12 cellular contexts compared by ENCODE assay signal in genomic region chr4:138348055-138348454, GRCh38.
A peak's percentile ranks its signal among the peaks of the same experiment; 100 is the strongest.
DNase-seq lines count a peak whose midpoint lies in the region; ATAC-seq and TF ChIP-seq lines count a peak whose summit lies in the region.
"Had no signal": no experiment of that assay in that cellular context is flagged by ENCODE, and none has a peak within 500 bp of the region (broad histone marks: within the 10 kb centered on the region; RNA-seq: fewer than 3 reads in every experiment).

No MANE protein-coding gene starts in this region.

- H3K4me3 ChIP-seq in HCT116 (replicated peaks in 1 of 2; ENCODE audit: low read depth in 1 of 2, low read length in 2 of 2): no peak overlapping the region
- no peak overlapping the region for H3K4me3 ChIP-seq in ascending aorta

- TF ChIP-seq POLR2A in GM18505 (IDR thresholded peaks at IDR 0.05; ENCODE audit: borderline replicate concordance, extremely low read depth, insufficient read depth, insufficient read length): no peak
- no peak for TF ChIP-seq POLR2A in HCT116 (IDR thresholded peaks at IDR 0.05; ENCODE audit: borderline replicate concordance, extremely low read depth, insufficient read depth, insufficient read length)

- no peaks in the 10 kb centered on the region for H3K9me3 ChIP-seq in HCT116 (ENCODE audit: control insufficient read depth in 1 of 2, insufficient read depth in 1 of 2, low read depth in 1 of 2, low read length in 2 of 2)
- H3K9me3 ChIP-seq in ascending aorta: no peaks in the 10 kb centered on the region

- H3K27ac ChIP-seq in HCT116 (ENCODE audit: low read depth, low read length): peak overlapping the region; percentile 36
- H3K27ac ChIP-seq in foreskin keratinocyte: peak overlapping the region; percentile 30
- no peak overlapping the region for H3K27ac ChIP-seq in ascending aorta
- H3K27ac ChIP-seq: KMS-11 had no signal

- no peak overlapping the region for H3K9ac ChIP-seq in HCT116 (ENCODE audit: low read length)
- H3K9ac ChIP-seq: KMS-11 had no signal

- ATAC-seq in GM18505 (IDR thresholded peaks at IDR 0.05; ENCODE audit: unreplicated experiment): peak; percentile 57
- peak; percentile 80 for ATAC-seq in HCT116
- peak; percentile 95 for ATAC-seq in foreskin keratinocyte
- ATAC-seq in HG02884 (IDR thresholded peaks at IDR 0.05; ENCODE audit: unreplicated experiment): no peak
- ATAC-seq in GM18867 (IDR thresholded peaks at IDR 0.05; ENCODE audit: unreplicated experiment): no peak

- no peaks in the 10 kb centered on the region for H4K20me1 ChIP-seq in HCT116 (ENCODE audit: insufficient read depth)

- peaks cover 3% of the 10 kb centered on the region; the same call in 1 of the 2 replicates for H3K9me2 ChIP-seq in HCT116 (ENCODE audit: insufficient read depth)

- CTCF ChIA-PET in HCT116 (lab: Charles Lee): no interaction called here

- H3K36me3 ChIP-seq in HCT116 (ENCODE audit: control insufficient read depth in 1 of 2, insufficient read depth in 2 of 2, low read length in 2 of 2) (no peaks in the 10 kb centered on the region), ascending aorta (no peaks in the 10 kb centered on the region)

- H3K27me3 ChIP-seq in HCT116 (ENCODE audit: insufficient read depth, low read length): no peaks in the 10 kb centered on the region
- no peaks in the 10 kb centered on the region for H3K27me3 ChIP-seq in foreskin keratinocyte
- no peaks in the 10 kb centered on the region for H3K27me3 ChIP-seq in ascending aorta

- H3K4me1 ChIP-seq in HCT116 (ENCODE audit: control insufficient read depth in 1 of 2, insufficient read depth in 2 of 2, low read length in 2 of 2) (peaks cover 0 to 16% of the 10 kb centered on the region in 2 experiments; a peak in 1 of 4 replicates), foreskin keratinocyte (peaks cover 7% of the 10 kb centered on the region), ascending aorta (no peaks in the 10 kb centered on the region)

- TF ChIP-seq CTCF in HCT116 (IDR thresholded peaks at IDR 0.05 in 2 of 3, conservative IDR thresholded peaks at IDR 0.05 in 1 of 3; ENCODE audit: borderline replicate concordance in 1 of 3, insufficient read depth in 1 of 3, low read depth in 2 of 3, low read length in 2 of 3) (no peak), foreskin keratinocyte (conservative IDR thresholded peaks at IDR 0.05) (no peak), ascending aorta (IDR thresholded peaks at IDR 0.05) (no peak)

- intact Hi-C loops in HCT116 (cut with micrococcal nuclease) (no loop called here), ascending aorta (cut with DNase I) (no loop called here)

- no TSS peak for BruUV-seq in HCT116 (replicated peaks; lab: Mats Ljungman, UMichigan)

- TF ChIP-seq RAD21 in HCT116 (IDR thresholded peaks at IDR 0.05; ENCODE audit: low read depth): peak; percentile 21; the same call in 1 of the 2 replicates

- DNase-seq in HCT116 (ENCODE audit: low read depth, low spot score) (peak; percentile 75), Kasumi-1 (lab: John Stamatoyannopoulos, UW) (peak; percentile 69 to 74), foreskin keratinocyte (peak; percentile 67 to 81), ascending aorta (ENCODE audit: low spot score in 2 of 2) (no peak), NCI-H748 treated with DMSO at 0.1 percent for 48 hours (lab: John Stamatoyannopoulos, UW) (no peak)
- DNase-seq: DMS79 treated with DMSO at 0.1 percent for 48 hours; midbrain; stimulated activated naive CD4-positive, alpha-beta T cell had no signal

- H3K79me2 ChIP-seq in HCT116 (ENCODE audit: insufficient read depth, low read length): no peaks in the 10 kb centered on the region

- H2AFZ ChIP-seq in HCT116 (ENCODE audit: low read depth, low read length, poor library complexity, severe bottlenecking): no peak overlapping the region

- H3K4me2 ChIP-seq in HCT116 (ENCODE audit: low read length): peak overlapping the region; percentile 17; the same call in 1 of the 2 replicates
- H3K4me2 ChIP-seq: KMS-11 had no signal

- RAD21 ChIA-PET in HCT116 (lab: Charles Lee; ENCODE audit: low non-redundant PET in 1 of 2, low total read pairs in 2 of 2, uncharacterized antibody in 2 of 2, unreplicated experiment in 2 of 2): no interaction called here

- POLR2A ChIA-PET in HCT116 (lab: Charles Lee): no interaction called here

TF ChIP-seq in HCT116, 20 proteins besides CTCF, POLR2A, EP300 and RAD21:
- TF ChIP-seq TCF7L2 (IDR thresholded peaks at IDR 0.05; ENCODE audit: borderline replicate concordance, extremely low read depth, insufficient read depth, insufficient read length) (peak; percentile 39), SRF (IDR thresholded peaks at IDR 0.05; ENCODE audit: low read depth) (no peak), ZNF274 (IDR thresholded peaks at IDR 0.05; ENCODE audit: low read depth, low read length) (no peak), ATF3 (IDR thresholded peaks at IDR 0.05) (no peak), EZH2 (IDR thresholded peaks at IDR 0.05) (no peak), SP1 (IDR thresholded peaks at IDR 0.05; ENCODE audit: low read depth) (peak; percentile 51), ZBTB33 (IDR thresholded peaks at IDR 0.05; ENCODE audit: extremely low read depth, insufficient replicate concordance, low read length) (no peak), ZFX (IDR thresholded peaks at IDR 0.05) (no peak), CEBPB (IDR thresholded peaks at IDR 0.05; ENCODE audit: low read depth) (no peak), ELF1 (IDR thresholded peaks at IDR 0.05; ENCODE audit: borderline replicate concordance, low read depth) (no peak), SIN3A (IDR thresholded peaks at IDR 0.05; ENCODE audit: low read depth) (no peak), POLR2AphosphoS5 (IDR thresholded peaks at IDR 0.05; ENCODE audit: low read depth, low read length) (no peak), REST (IDR thresholded peaks at IDR 0.05; ENCODE audit: low read depth) (no peak), EZH2phosphoT487 (IDR thresholded peaks at IDR 0.05; ENCODE audit: borderline replicate concordance) (no peak), JUND (IDR thresholded peaks at IDR 0.05) (peak; percentile 49), MAX (IDR thresholded peaks at IDR 0.05) (peak; percentile 70), FOSL1 (IDR thresholded peaks at IDR 0.05; ENCODE audit: low read depth) (peak; percentile 56), EGR1 (IDR thresholded peaks at IDR 0.05; ENCODE audit: low read depth) (no peak), CBX3 (IDR thresholded peaks at IDR 0.05; ENCODE audit: low read depth) (peak; percentile 56; the same call in 1 of the 2 replicates)
TF ChIP-seq in HCT116: peak in this region for 6.

Comparison
In these comparisons a context has a peak if more than half of its experiments do, and no peak if none do; other contexts are left out.
1. ATAC-seq: peak in GM18505 (single experiment), HCT116 (single experiment) and foreskin keratinocyte (single experiment); none in HG02884 (single experiment) and GM18867 (single experiment).
2. DNase-seq: peak in HCT116 (single experiment), Kasumi-1 (2 of 2) and foreskin keratinocyte (2 of 2); none in ascending aorta (0 of 2) and NCI-H748 treated with DMSO at 0.1 percent for 48 hours (single experiment).
3. H3K27ac ChIP-seq: peak in HCT116 (single experiment) and foreskin keratinocyte (single experiment); none in ascending aorta (0 of 2).